1 cellular context compared by ENCODE assay signal in genomic region chr1:230174765-230175747, GRCh38.
TF ChIP-seq lines count a peak whose summit lies in the region.

No MANE protein-coding gene starts in this region.

TF ChIP-seq in HepG2, 621 proteins besides CTCF, POLR2A, EP300 and RAD21 (continued from another document):
- TF ChIP-seq HNF1A (IDR thresholded peaks at IDR 0.05; ENCODE audit: low read depth) (no peak), HNF1A (CRISPR knock-in tag; IDR thresholded peaks at IDR 0.05; ENCODE audit: borderline replicate concordance) (no peak), ZSCAN20 (CRISPR knock-in tag; IDR thresholded peaks at IDR 0.05; ENCODE audit: borderline replicate concordance) (no peak), ZXDC (CRISPR knock-in tag; IDR thresholded peaks at IDR 0.05) (no peak)
